Comparison of ENCODE assay signal across 2 cellular contexts in genomic region chr5:133661389-133661788, GRCh38.
TF ChIP-seq lines count a peak whose summit lies in the region.

No MANE protein-coding gene starts in this region.

TF ChIP-seq in A549, 52 proteins besides CTCF, POLR2A, EP300 and RAD21:
- TF ChIP-seq, protein P1, sequence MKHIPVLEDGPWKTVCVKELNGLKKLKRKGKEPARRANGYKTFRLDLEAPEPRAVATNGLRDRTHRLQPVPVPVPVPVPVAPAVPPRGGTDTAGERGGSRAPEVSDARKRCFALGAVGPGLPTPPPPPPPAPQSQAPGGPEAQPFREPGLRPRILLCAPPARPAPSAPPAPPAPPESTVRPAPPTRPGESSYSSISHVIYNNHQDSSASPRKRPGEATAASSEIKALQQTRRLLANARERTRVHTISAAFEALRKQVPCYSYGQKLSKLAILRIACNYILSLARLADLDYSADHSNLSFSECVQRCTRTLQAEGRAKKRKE (CRISPR knock-in tag; IDR thresholded peaks at IDR 0.05; ENCODE audit: low read depth) = no peak
- TF ChIP-seq MAFK (IDR thresholded peaks at IDR 0.05; ENCODE audit: partially characterized antibody) = peak; percentile 40

TF ChIP-seq in HEK293, 187 proteins besides CTCF, POLR2A, EP300 and RAD21 (continued from another document):
- TF ChIP-seq, protein P2, sequence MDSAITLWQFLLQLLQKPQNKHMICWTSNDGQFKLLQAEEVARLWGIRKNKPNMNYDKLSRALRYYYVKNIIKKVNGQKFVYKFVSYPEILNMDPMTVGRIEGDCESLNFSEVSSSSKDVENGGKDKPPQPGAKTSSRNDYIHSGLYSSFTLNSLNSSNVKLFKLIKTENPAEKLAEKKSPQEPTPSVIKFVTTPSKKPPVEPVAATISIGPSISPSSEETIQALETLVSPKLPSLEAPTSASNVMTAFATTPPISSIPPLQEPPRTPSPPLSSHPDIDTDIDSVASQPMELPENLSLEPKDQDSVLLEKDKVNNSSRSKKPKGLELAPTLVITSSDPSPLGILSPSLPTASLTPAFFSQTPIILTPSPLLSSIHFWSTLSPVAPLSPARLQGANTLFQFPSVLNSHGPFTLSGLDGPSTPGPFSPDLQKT (IDR thresholded peaks at IDR 0.05; ENCODE audit: borderline replicate concordance, low read depth, low read length) = no peak
- TF ChIP-seq, protein P3, sequence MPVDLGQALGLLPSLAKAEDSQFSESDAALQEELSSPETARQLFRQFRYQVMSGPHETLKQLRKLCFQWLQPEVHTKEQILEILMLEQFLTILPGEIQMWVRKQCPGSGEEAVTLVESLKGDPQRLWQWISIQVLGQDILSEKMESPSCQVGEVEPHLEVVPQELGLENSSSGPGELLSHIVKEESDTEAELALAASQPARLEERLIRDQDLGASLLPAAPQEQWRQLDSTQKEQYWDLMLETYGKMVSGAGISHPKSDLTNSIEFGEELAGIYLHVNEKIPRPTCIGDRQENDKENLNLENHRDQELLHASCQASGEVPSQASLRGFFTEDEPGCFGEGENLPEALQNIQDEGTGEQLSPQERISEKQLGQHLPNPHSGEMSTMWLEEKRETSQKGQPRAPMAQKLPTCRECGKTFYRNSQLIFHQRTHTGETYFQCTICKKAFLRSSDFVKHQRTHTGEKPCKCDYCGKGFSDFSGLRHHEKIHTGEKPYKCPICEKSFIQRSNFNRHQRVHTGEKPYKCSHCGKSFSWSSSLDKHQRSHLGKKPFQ (tag by site-specific recombination; IDR thresholded peaks at IDR 0.05) = no peak
- no peak for TF ChIP-seq EGR2 (tag by site-specific recombination; IDR thresholded peaks at IDR 0.05; ENCODE audit: low read depth)
- TF ChIP-seq ZNF645 (tag by site-specific recombination; IDR thresholded peaks at IDR 0.05) = no peak
- no peak for TF ChIP-seq ZBTB17 (tag by site-specific recombination; IDR thresholded peaks at IDR 0.05)
- TF ChIP-seq, protein P4, sequence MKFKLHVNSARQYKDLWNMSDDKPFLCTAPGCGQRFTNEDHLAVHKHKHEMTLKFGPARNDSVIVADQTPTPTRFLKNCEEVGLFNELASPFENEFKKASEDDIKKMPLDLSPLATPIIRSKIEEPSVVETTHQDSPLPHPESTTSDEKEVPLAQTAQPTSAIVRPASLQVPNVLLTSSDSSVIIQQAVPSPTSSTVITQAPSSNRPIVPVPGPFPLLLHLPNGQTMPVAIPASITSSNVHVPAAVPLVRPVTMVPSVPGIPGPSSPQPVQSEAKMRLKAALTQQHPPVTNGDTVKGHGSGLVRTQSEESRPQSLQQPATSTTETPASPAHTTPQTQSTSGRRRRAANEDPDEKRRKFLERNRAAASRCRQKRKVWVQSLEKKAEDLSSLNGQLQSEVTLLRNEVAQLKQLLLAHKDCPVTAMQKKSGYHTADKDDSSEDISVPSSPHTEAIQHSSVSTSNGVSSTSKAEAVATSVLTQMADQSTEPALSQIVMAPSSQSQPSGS (tag by site-specific recombination; IDR thresholded peaks at IDR 0.05; ENCODE audit: low read depth) = peak; percentile 94
- no peak for TF ChIP-seq ZNF248 (tag by site-specific recombination; IDR thresholded peaks at IDR 0.05)
- TF ChIP-seq ZNF510 (tag by site-specific recombination; IDR thresholded peaks at IDR 0.05; ENCODE audit: insufficient replicate concordance) = no peak
- no peak for TF ChIP-seq ZNF423 (tag by site-specific recombination; IDR thresholded peaks at IDR 0.05)
- TF ChIP-seq ZNF19 (tag by site-specific recombination; IDR thresholded peaks at IDR 0.05; ENCODE audit: low read depth) = no peak
- no peak for TF ChIP-seq ZNF169 (tag by site-specific recombination; IDR thresholded peaks at IDR 0.05)
- TF ChIP-seq PATZ1 (tag by site-specific recombination; IDR thresholded peaks at IDR 0.05) = no peak
- no peak for TF ChIP-seq ZNF426 (tag by site-specific recombination; IDR thresholded peaks at IDR 0.05)
- no peak for TF ChIP-seq ZNF707 (tag by site-specific recombination; IDR thresholded peaks at IDR 0.05)
- peak; percentile 75 for TF ChIP-seq ZNF629 (tag by site-specific recombination; IDR thresholded peaks at IDR 0.05)
- no peak for TF ChIP-seq ZNF274 (IDR thresholded peaks at IDR 0.05; ENCODE audit: low read length)
- no peak for TF ChIP-seq ZNF274 (tag by site-specific recombination; IDR thresholded peaks at IDR 0.05; ENCODE audit: borderline replicate concordance)
- no peak for TF ChIP-seq ZNF560 (tag by site-specific recombination; IDR thresholded peaks at IDR 0.05; ENCODE audit: borderline replicate concordance)
- peak; percentile 46 for TF ChIP-seq ZBTB21 (tag by site-specific recombination; IDR thresholded peaks at IDR 0.05)
- TF ChIP-seq REST (tag by site-specific recombination; IDR thresholded peaks at IDR 0.05) = no peak
- no peak for TF ChIP-seq RBAK (tag by site-specific recombination; IDR thresholded peaks at IDR 0.05)
TF ChIP-seq in HEK293: peak in this region for 3.
